Comparison of ENCODE assay signal across 7 cellular contexts in the genomic region with DNA sequence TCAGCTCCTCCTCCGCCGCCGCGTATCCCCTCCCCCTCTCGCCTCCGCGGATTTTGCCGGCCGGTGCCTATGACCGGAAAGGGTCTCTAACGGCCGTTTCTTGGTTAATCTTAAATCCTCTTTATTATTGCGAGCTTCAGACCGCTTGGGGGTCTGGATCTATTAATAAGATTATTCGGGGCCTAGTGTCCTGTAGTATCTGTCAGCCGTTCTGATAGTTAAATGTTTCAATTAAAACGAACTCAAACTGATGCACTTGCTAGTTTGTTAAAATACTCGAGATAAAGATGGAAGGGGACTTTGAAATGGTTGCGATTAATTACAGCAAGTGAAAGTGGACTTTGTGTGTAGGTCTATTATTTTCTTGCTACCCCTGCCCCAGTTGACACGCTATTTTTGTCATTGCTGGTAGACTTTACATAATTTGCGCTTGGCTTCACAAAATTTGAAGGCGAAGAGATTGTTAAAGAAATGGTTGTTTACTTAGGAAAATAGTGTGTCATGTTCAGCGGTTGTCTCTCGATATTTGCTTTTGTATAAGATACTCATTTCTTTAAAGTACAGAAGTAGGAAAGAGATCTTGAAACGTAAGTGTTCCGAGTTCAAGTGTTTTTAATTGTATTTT. TPM values are rescaled to one million over a fixed set of nuclear protein-coding genes. Genes with fewer than 3 reads are reported as not detected.
DNase-seq lines count a peak whose midpoint lies in the region; ATAC-seq, FAIRE-seq and TF ChIP-seq lines count a peak whose summit lies in the region.

No MANE protein-coding gene starts in this region.

- TF ChIP-seq RAD21 in Ishikawa (IDR thresholded peaks at IDR 0.05; ENCODE audit: low read depth) = no peak

- DNase-seq in GM19239 (ENCODE audit: insufficient read length, low spot score) (no peak), activated T-cell treated with anti-CD3 and anti-CD28 coated beads for 48 hours (ENCODE audit: low read depth) (peak; percentile 76), Right ventricle myocardium superior (no peak), pons (ENCODE audit: low spot score) (peak; percentile 60), NCI-H345 (lab: John Stamatoyannopoulos, UW) (no peak)

- ATAC-seq in Right ventricle myocardium superior (ENCODE audit: poor library complexity) = peak; percentile 48
- ATAC-seq in GM18873 (IDR thresholded peaks at IDR 0.05; ENCODE audit: low FRiP score, unreplicated experiment) = no peak

- TF ChIP-seq EP300 in Ishikawa (IDR thresholded peaks at IDR 0.05; ENCODE audit: borderline replicate concordance) = no peak

- FAIRE-seq in GM19239 (lab: Jason Lieb, UNC) = peak; percentile 86

- intact Hi-C loops in Right ventricle myocardium superior (cut with DNase I) = no loop called here

TF ChIP-seq in Ishikawa, 13 proteins besides CTCF, POLR2A, EP300 and RAD21:
- TF ChIP-seq TCF12 (IDR thresholded peaks at IDR 0.05; ENCODE audit: low read depth) (no peak), EGR1 (IDR thresholded peaks at IDR 0.05) (peak; percentile 69; the same call in 1 of the 2 replicates)

RNA-seq across cellular contexts. Expression of a gene that starts 0.8 kb away (rescaled TPM):
- 123 TPM for total RNA-seq in Right ventricle myocardium superior

RNA-seq across cellular contexts. Expression of a gene that starts 1.7 kb away (rescaled TPM):
- 38.0 TPM for total RNA-seq in Right ventricle myocardium superior

RNA-seq across cellular contexts. Expression of a gene that starts 44.9 kb away (rescaled TPM):
- total RNA-seq in Right ventricle myocardium superior = 5.1 TPM

RNA-seq across cellular contexts. Expression of a gene that starts 52.1 kb away (rescaled TPM):
- 5.7 TPM for total RNA-seq in Right ventricle myocardium superior

Comparison
In these comparisons a context has a peak if more than half of its experiments do, and no peak if none do; other contexts are left out.
1. DNase-seq: peak in activated T-cell treated with anti-CD3 and anti-CD28 coated beads for 48 hours (single experiment) and pons (single experiment); none in GM19239 (single experiment), Right ventricle myocardium superior (single experiment) and NCI-H345 (single experiment).